In genomic region chr10:22712959-22713852, GRCh38 we compare ENCODE assay signal across 8 cellular contexts. TPM values are rescaled to one million over a fixed set of nuclear protein-coding genes. Genes with fewer than 3 reads are reported as not detected.
DNase-seq lines count a peak whose midpoint lies in the region; ATAC-seq and TF ChIP-seq lines count a peak whose summit lies in the region.

No MANE protein-coding gene starts in this region.

- in situ Hi-C loops in Panc1 (cut with HindIII; ENCODE audit: low pct_unique_long_range_greater_than_20kb, low sequenced_read_pairs), result no loop called here

- H3K36me3 ChIP-seq in Panc1 (ENCODE audit: control insufficient read depth, insufficient read depth, low read length) (no peaks in the 10 kb centered on the region), left ventricle myocardium inferior (no peaks in the 10 kb centered on the region)

- peak overlapping the region; percentile 90 for H3K4me3 Mint-ChIP-seq in activated naive CD8-positive, alpha-beta T cell

- peak overlapping the region; percentile 96 for H3K27ac Mint-ChIP-seq in activated naive CD8-positive, alpha-beta T cell

- BruUV-seq in Panc1 (replicated peaks; lab: Mats Ljungman, UMichigan), result no TSS peak

- H3K4me1 ChIP-seq in Panc1 (ENCODE audit: control insufficient read depth, insufficient read depth, low read length), result peaks cover 12% of the 10 kb centered on the region
- H3K4me1 ChIP-seq in left ventricle myocardium inferior, result peaks cover 46% of the 10 kb centered on the region

- peak; percentile 57 for DNase-seq in GM10266 (ENCODE audit: extremely low spot score)
- DNase-seq in Panc1 (ENCODE audit: low read depth, low spot score), result no peak
- no peak for DNase-seq in left ventricle myocardium inferior
- peak; percentile 62 for DNase-seq in retina
- DNase-seq in NCI-H510A treated with DMSO at 0.1 percent for 48 hours (lab: John Stamatoyannopoulos, UW), result no peak
- no peak for DNase-seq in NCI-H2196 treated with DMSO at 0.1 percent for 48 hours (lab: John Stamatoyannopoulos, UW; ENCODE audit: unreplicated experiment)

- H3K4me3 ChIP-seq in Panc1 (ENCODE audit: low read depth in 2 of 2, low read length in 2 of 2) (peak overlapping the region; percentile 76 to 83), left ventricle myocardium inferior (peak overlapping the region; percentile 97)

- intact Hi-C loops in Panc1 (cut with micrococcal nuclease; ENCODE audit: unreplicated experiment), result no loop called here
- intact Hi-C loops in left ventricle myocardium inferior (cut with micrococcal nuclease), result no loop called here

- TF ChIP-seq CTCF in GM10266 (IDR thresholded peaks at IDR 0.05; ENCODE audit: control insufficient read depth, insufficient read depth, low read depth, missing control alignments) (no peak), Panc1 (IDR thresholded peaks at IDR 0.05) (no peak), left ventricle myocardium inferior (IDR thresholded peaks at IDR 0.05; ENCODE audit: borderline replicate concordance) (no peak)

- peaks cover 46% of the 10 kb centered on the region for H3K4me1 Mint-ChIP-seq in activated naive CD8-positive, alpha-beta T cell (ENCODE audit: low read depth)

- H3K36me3 Mint-ChIP-seq in activated naive CD8-positive, alpha-beta T cell, result peaks cover 2% of the 10 kb centered on the region

- ATAC-seq in HG02588 (IDR thresholded peaks at IDR 0.05; ENCODE audit: unreplicated experiment) (peak; percentile 13), Panc1 (peak; percentile 28; the same call in 1 of the 2 replicates)

- H3K27ac ChIP-seq in Panc1 (ENCODE audit: low read length) (peak overlapping the region; percentile 63), left ventricle myocardium inferior (replicated peaks) (peak overlapping the region; percentile 87)

- POLR2A ChIA-PET in Panc1 (lab: Charles Lee), result no interaction called here

- CTCF ChIA-PET in Panc1 (lab: Charles Lee), result no interaction called here

- H3K9me3 ChIP-seq in Panc1 (ENCODE audit: control insufficient read depth, insufficient read depth, low read depth, low read length) (no peaks in the 10 kb centered on the region), left ventricle myocardium inferior (replicated peaks) (no peaks in the 10 kb centered on the region)

- H3K9me3 Mint-ChIP-seq in activated naive CD8-positive, alpha-beta T cell (ENCODE audit: low read depth), result no peaks in the 10 kb centered on the region

- H3K27me3 ChIP-seq in Panc1 (ENCODE audit: control insufficient read depth, insufficient read depth, low read length) (no peaks in the 10 kb centered on the region), left ventricle myocardium inferior (ENCODE audit: low read depth) (no peaks in the 10 kb centered on the region)

- H3K27me3 Mint-ChIP-seq in activated naive CD8-positive, alpha-beta T cell, result no peaks in the 10 kb centered on the region

RNA-seq across cellular contexts. Expression of gene PIP4K2A, which starts 1.2 kb away (rescaled TPM):
- total RNA-seq in Panc1 (2021; ENCODE audit: unreplicated experiment), result 25.2 TPM
- polyA plus RNA-seq in Panc1 (2012; ENCODE audit: insufficient read length), result 16.8 TPM
- 12.6 TPM for total RNA-seq in left ventricle myocardium inferior

Comparison
In these comparisons a context has a peak if more than half of its experiments do, and no peak if none do; other contexts are left out.
1. DNase-seq: peak in GM10266 (single experiment) and retina (single experiment); none in Panc1 (single experiment), left ventricle myocardium inferior (single experiment), NCI-H510A treated with DMSO at 0.1 percent for 48 hours (single experiment) and NCI-H2196 treated with DMSO at 0.1 percent for 48 hours (single experiment).